ENCODE assay signal across 19 cellular contexts in the genomic region with DNA sequence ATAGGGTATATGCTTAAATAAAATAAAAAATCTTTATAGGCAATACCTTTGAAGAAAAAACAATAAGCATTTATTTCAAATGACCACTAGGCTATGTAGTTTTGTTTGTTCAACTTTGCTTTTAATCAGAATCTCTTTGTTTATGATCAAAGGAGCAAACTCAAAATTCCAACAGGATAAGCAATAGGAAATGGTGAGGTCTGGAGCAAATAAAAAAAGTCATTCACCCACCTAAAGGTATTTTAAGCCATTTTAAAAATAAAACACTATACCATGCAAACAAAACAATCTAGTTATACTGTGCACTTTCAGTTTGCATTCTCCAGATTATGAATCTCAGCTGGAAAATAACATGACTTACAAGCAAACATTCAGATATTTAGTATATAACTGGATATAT. TPM values are rescaled to one million over a fixed set of nuclear protein-coding genes. Genes with fewer than 3 reads are reported as not detected.
"Had no signal": no experiment of that assay in that cellular context is flagged by ENCODE, and none has a peak within 500 bp of the region (broad histone marks: within the 10 kb centered on the region; RNA-seq: fewer than 3 reads in every experiment).

No MANE protein-coding gene starts in this region.

- H3K36me3 ChIP-seq: esophagus squamous epithelium, left ventricle myocardium inferior, prostate gland, right atrium auricular region had no signal

- H3K4me1 ChIP-seq: left ventricle myocardium inferior, prostate gland, right atrium auricular region had no signal

- H3K4me3 ChIP-seq: esophagus squamous epithelium, left ventricle myocardium inferior, prostate gland, right atrium auricular region, skin epidermis had no signal

- H3K9me3 Mint-ChIP-seq: immature natural killer cell; stimulated activated naive CD8-positive, alpha-beta T cell treated with anti-CD3 and anti-CD28 coated beads, Interleukin-15, amount 100 ng/mL, for 72 hours had no signal

- ATAC-seq: activated CD8-positive, alpha-beta memory T cell treated with anti-CD3 and anti-CD28 coated beads, Interleukin-2, amount 10 ng/mL, durations not matched to agents 7 days and 5 days; stimulated activated naive CD8-positive, alpha-beta T cell treated with anti-CD3 and anti-CD28 coated beads, Interleukin-15, amount 100 ng/mL, for 72 hours had no signal

- H3K4me3 Mint-ChIP-seq: activated CD8-positive, alpha-beta memory T cell treated with anti-CD3 and anti-CD28 coated beads, Interleukin-2, amount 10 ng/mL, durations not matched to agents 7 days and 5 days; immature natural killer cell had no signal

- H3K27me3 Mint-ChIP-seq: activated CD8-positive, alpha-beta memory T cell treated with anti-CD3 and anti-CD28 coated beads, Interleukin-2, amount 10 ng/mL, durations not matched to agents 7 days and 5 days; stimulated activated naive CD8-positive, alpha-beta T cell treated with anti-CD3 and anti-CD28 coated beads, Interleukin-15, amount 100 ng/mL, for 72 hours had no signal

- DNase-seq: activated CD8-positive, alpha-beta memory T cell treated with anti-CD3 and anti-CD28 coated beads, Interleukin-2, amount 10 ng/mL, durations not matched to agents 7 days and 5 days; activated T-cell treated with anti-CD3 and anti-CD28 coated beads, Interleukin-2, amount 50 U/mL, for 1 hour; cerebellar nuclear complex; effector CD8-positive, alpha-beta T cell; esophagus squamous epithelium; immature natural killer cell; kidney glomerular epithelial cell; left ventricle myocardium inferior; mammary epithelial cell; SK-N-SH; stimulated activated naive CD8-positive, alpha-beta T cell treated with anti-CD3 and anti-CD28 coated beads, Interleukin-15, amount 100 ng/mL, for 72 hours; T1000 had no signal

- H3K27ac Mint-ChIP-seq: stimulated activated naive CD8-positive, alpha-beta T cell treated with anti-CD3 and anti-CD28 coated beads, Interleukin-15, amount 100 ng/mL, for 72 hours had no signal

- H3K27me3 ChIP-seq: esophagus squamous epithelium, right atrium auricular region had no signal

- H3K27ac ChIP-seq: esophagus squamous epithelium, left ventricle myocardium inferior, prostate gland, right atrium auricular region, skin epidermis had no signal

- H3K9me3 ChIP-seq: esophagus squamous epithelium, left ventricle myocardium inferior, prostate gland, right atrium auricular region, SK-N-SH had no signal

RNA-seq across cellular contexts. Expression of a gene that starts 50.0 kb away (rescaled TPM):
- total RNA-seq: bronchial epithelial cell, mammary epithelial cell, myocyte, osteocyte, temporal lobe had no signal
- polyA plus RNA-seq: mammary epithelial cell, SK-N-SH had no signal
